Comparison of ENCODE assay signal across 1 cellular context in genomic region chr4:858831-859451, GRCh38.
TF ChIP-seq lines count a peak whose summit lies in the region.

No MANE protein-coding gene starts in this region.

TF ChIP-seq in SK-N-SH treated with all-trans-retinoic acid at 6 μM for 48 hours, 23 proteins besides CTCF, POLR2A, EP300 and RAD21 (continued from another document):
- TF ChIP-seq BACH2 (CRISPR knock-in tag; IDR thresholded peaks at IDR 0.05; ENCODE audit: borderline replicate concordance) (no peak), ZNF8 (CRISPR knock-in tag; IDR thresholded peaks at IDR 0.05) (no peak), ZFP30 (CRISPR knock-in tag; IDR thresholded peaks at IDR 0.05) (no peak), PPARA (CRISPR knock-in tag; IDR thresholded peaks at IDR 0.05; ENCODE audit: borderline replicate concordance) (no peak), CSDC2 (CRISPR knock-in tag; IDR thresholded peaks at IDR 0.05) (no peak), SNAI2 (CRISPR knock-in tag; IDR thresholded peaks at IDR 0.05) (no peak), POU6F1 (CRISPR knock-in tag; IDR thresholded peaks at IDR 0.05; ENCODE audit: borderline replicate concordance, low read depth) (no peak), OSR1 (CRISPR knock-in tag; IDR thresholded peaks at IDR 0.05) (no peak), ZNF70 (CRISPR knock-in tag; IDR thresholded peaks at IDR 0.05) (no peak)
- TF ChIP-seq, protein P1, sequence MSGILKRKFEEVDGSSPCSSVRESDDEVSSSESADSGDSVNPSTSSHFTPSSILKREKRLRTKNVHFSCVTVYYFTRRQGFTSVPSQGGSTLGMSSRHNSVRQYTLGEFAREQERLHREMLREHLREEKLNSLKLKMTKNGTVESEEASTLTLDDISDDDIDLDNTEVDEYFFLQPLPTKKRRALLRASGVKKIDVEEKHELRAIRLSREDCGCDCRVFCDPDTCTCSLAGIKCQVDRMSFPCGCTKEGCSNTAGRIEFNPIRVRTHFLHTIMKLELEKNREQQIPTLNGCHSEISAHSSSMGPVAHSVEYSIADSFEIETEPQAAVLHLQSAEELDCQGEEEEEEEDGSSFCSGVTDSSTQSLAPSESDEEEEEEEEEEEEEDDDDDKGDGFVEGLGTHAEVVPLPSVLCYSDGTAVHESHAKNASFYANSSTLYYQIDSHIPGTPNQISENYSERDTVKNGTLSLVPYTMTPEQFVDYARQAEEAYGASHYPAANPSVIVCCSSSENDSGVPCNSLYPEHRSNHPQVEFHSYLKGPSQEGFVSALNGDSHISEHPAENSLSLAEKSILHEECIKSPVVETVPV (CRISPR knock-in tag; IDR thresholded peaks at IDR 0.05), result no peak
TF ChIP-seq in SK-N-SH treated with all-trans-retinoic acid at 6 μM for 48 hours: peak in this region for 0.
